ENCODE assay signal across 26 cellular contexts in the genomic region with DNA sequence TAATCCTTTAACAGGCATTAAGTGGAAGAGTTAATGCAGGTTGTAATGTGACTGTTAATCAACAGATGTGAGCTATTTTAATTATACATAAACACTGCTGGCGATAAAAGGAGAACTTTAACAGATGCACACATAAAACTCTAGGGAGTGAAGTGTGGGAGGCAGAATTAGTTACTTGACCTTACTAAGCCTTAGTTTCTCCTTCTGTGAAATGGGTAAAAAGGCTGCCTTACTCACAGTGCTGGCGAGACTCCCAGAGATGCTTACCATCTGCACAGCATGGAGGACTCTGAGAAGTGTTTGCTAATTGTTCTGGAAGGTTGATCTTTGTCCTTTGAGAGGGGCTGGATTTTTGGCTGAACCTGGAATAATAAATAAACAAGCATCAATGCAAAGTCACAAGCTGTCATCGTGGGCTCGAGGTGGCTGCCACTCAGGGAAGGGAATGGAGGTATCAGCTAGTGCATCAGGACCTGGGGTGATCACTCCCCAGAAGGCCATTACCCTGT. TPM values are rescaled to one million over a fixed set of nuclear protein-coding genes. Genes with fewer than 3 reads are reported as not detected.
A peak's percentile ranks its signal among the peaks of the same experiment; 100 is the strongest.
DNase-seq lines count a peak whose midpoint lies in the region; ATAC-seq and TF ChIP-seq lines count a peak whose summit lies in the region.
"Had no signal": no experiment of that assay in that cellular context is flagged by ENCODE, and none has a peak within 500 bp of the region (broad histone marks: within the 10 kb centered on the region; RNA-seq: fewer than 3 reads in every experiment).

No MANE protein-coding gene starts in this region.

- H3K36me3 ChIP-seq in BLaER1 (no peaks in the 10 kb centered on the region), DOHH2 (ENCODE audit: control insufficient read depth, low read length) (peaks cover 3% of the 10 kb centered on the region; the same call in 1 of the 2 replicates), OCI-LY1 (ENCODE audit: insufficient read depth, low read length) (peaks cover 31% of the 10 kb centered on the region), liver (ENCODE audit: control insufficient read depth in 4 of 4, insufficient read depth in 3 of 4, low read depth in 1 of 4, low read length in 3 of 4) (no peaks in the 10 kb centered on the region), GM23248 (ENCODE audit: low read depth) (no peaks in the 10 kb centered on the region)
- H3K36me3 ChIP-seq: left lung had no signal

- in situ Hi-C loops in ACHN (cut with HindIII; ENCODE audit: low pct_ligation_motif_present, low pct_unique_long_range_greater_than_20kb, low sequenced_read_pairs) = no loop called here
- in situ Hi-C loops in GM23248 (cut with MboI) = no loop called here

- no peak overlapping the region for H3K9ac ChIP-seq in BLaER1
- peak overlapping the region; percentile 21; the same call in 1 of the 2 replicates for H3K9ac ChIP-seq in OCI-LY1 (ENCODE audit: low read length)
- no peak overlapping the region for H3K9ac ChIP-seq in liver (ENCODE audit: low read depth in 1 of 2, low read length in 2 of 2)
- H3K9ac ChIP-seq in GM23248 = no peak overlapping the region

- TF ChIP-seq CTCF in DOHH2 (IDR thresholded peaks at IDR 0.05; ENCODE audit: low read depth, low read length, poor library complexity, severe bottlenecking) = no peak
- no peak for TF ChIP-seq CTCF in OCI-LY1 (IDR thresholded peaks at IDR 0.05; ENCODE audit: low read length)
- no peak for TF ChIP-seq CTCF in liver (IDR thresholded peaks at IDR 0.05; ENCODE audit: low read depth, low read length, missing input control)

- H3K4me1 ChIP-seq in BLaER1 (peaks cover 90% of the 10 kb centered on the region), DOHH2 (ENCODE audit: control insufficient read depth, low read length) (peaks cover 99% of the 10 kb centered on the region), OCI-LY1 (ENCODE audit: insufficient read depth, low read length, severe bottlenecking) (peaks cover 85% of the 10 kb centered on the region), liver (ENCODE audit: control insufficient read depth in 4 of 4, insufficient read depth in 4 of 4, low read length in 3 of 4) (peaks cover 0 to 8% (median 0%) of the 10 kb centered on the region in 4 donors), GM23248 (ENCODE audit: insufficient read depth) (no peaks in the 10 kb centered on the region)

- H3K4me3 ChIP-seq in BLaER1 (peak overlapping the region; percentile 4; the same call in 1 of the 2 replicates), DOHH2 (ENCODE audit: low read length) (peak overlapping the region; percentile 66), OCI-LY1 (ENCODE audit: low read depth, low read length, poor library complexity, severe bottlenecking) (no peak overlapping the region), liver (ENCODE audit: low read depth in 1 of 3, low read length in 3 of 3) (no peak overlapping the region), GM23248 (no peak overlapping the region)
- H3K4me3 ChIP-seq: dorsolateral prefrontal cortex, hepatocyte, left lung had no signal

- H3K79me2 ChIP-seq in DOHH2 (ENCODE audit: control insufficient read depth, low read length) (no peaks in the 10 kb centered on the region), OCI-LY1 (ENCODE audit: insufficient read depth, low read length) (no peaks in the 10 kb centered on the region), GM23248 (ENCODE audit: insufficient read depth) (no peaks in the 10 kb centered on the region)
- H3K79me2 ChIP-seq: hepatocyte had no signal

- peak overlapping the region; percentile 76 for H3K4me2 ChIP-seq in BLaER1
- peak overlapping the region; percentile 87 for H3K4me2 ChIP-seq in DOHH2 (ENCODE audit: low read length)
- H3K4me2 ChIP-seq in OCI-LY1 (ENCODE audit: low read length) = peak overlapping the region; percentile 59; the same call in 1 of the 2 replicates
- no peak overlapping the region for H3K4me2 ChIP-seq in GM23248 (ENCODE audit: unreplicated experiment)
- H3K4me2 ChIP-seq: hepatocyte had no signal

- H3K9me3 ChIP-seq in BLaER1 (peaks cover 12% of the 10 kb centered on the region), DOHH2 (ENCODE audit: control insufficient read depth, insufficient read depth, low read length) (no peaks in the 10 kb centered on the region), OCI-LY1 (ENCODE audit: low read length) (no peaks in the 10 kb centered on the region), liver (ENCODE audit: control insufficient read depth in 4 of 4, low read length in 3 of 4) (no peaks in the 10 kb centered on the region), GM23248 (ENCODE audit: low read depth) (no peaks in the 10 kb centered on the region)
- H3K9me3 ChIP-seq: left lung had no signal

- DNase-seq in ACHN (no peak), GM23248 (no peak), amniotic stem cell (lab: John Stamatoyannopoulos, UW) (no peak)
- DNase-seq: activated CD4-positive, alpha-beta T cell treated with anti-CD3 and anti-CD28 coated beads for 48 hours; activated naive CD4-positive, alpha-beta T cell treated with anti-CD3 and anti-CD28 coated beads for 36 hours; activated T-cell treated with anti-CD3 and anti-CD28 coated beads, Interleukin-2, amount 50 U/mL, for 72 hours; central memory CD4-positive, alpha-beta T cell; dorsolateral prefrontal cortex; left lung; midbrain; NCI-H1417 treated with DMSO at 0.1 percent for 48 hours; NCI-H526; PC-3; SHP77 treated with DMSO at 0.1 percent for 48 hours; T-helper 1 cell had no signal

- peaks cover 18% of the 10 kb centered on the region for H3F3A ChIP-seq in DOHH2 (ENCODE audit: control insufficient read depth, insufficient read depth)
- H3F3A ChIP-seq in OCI-LY1 (ENCODE audit: insufficient read depth, low read length) = no peaks in the 10 kb centered on the region
- no peaks in the 10 kb centered on the region for H3F3A ChIP-seq in GM23248 (ENCODE audit: insufficient read depth)

- H3K27me3 ChIP-seq in BLaER1 (no peaks in the 10 kb centered on the region), DOHH2 (ENCODE audit: control insufficient read depth, low read length) (no peaks in the 10 kb centered on the region), OCI-LY1 (ENCODE audit: insufficient read depth, low read length) (no peaks in the 10 kb centered on the region), liver (ENCODE audit: control insufficient read depth in 4 of 4, insufficient read depth in 4 of 4, low read length in 3 of 4) (no peaks in the 10 kb centered on the region), GM23248 (replicated peaks; ENCODE audit: insufficient read depth) (peaks cover 8% of the 10 kb centered on the region; the same call in 1 of the 2 replicates)
- H3K27me3 ChIP-seq: hepatocyte, left lung had no signal

- peak overlapping the region; percentile 77; the same call in 1 of the 2 replicates for H3K27ac ChIP-seq in BLaER1
- peak overlapping the region; percentile 92 for H3K27ac ChIP-seq in DOHH2 (ENCODE audit: low read depth, low read length)
- peak overlapping the region; percentile 97 for H3K27ac ChIP-seq in OCI-LY1 (ENCODE audit: low read depth, low read length, poor library complexity, severe bottlenecking)
- no peak overlapping the region for H3K27ac ChIP-seq in liver (ENCODE audit: low read depth in 1 of 2, low read length in 2 of 2)
- no peak overlapping the region for H3K27ac ChIP-seq in GM23248
- H3K27ac ChIP-seq: dorsolateral prefrontal cortex, hepatocyte had no signal

- H3K9me2 ChIP-seq in DOHH2 (replicated peaks; ENCODE audit: control insufficient read depth, low read length) (no peaks in the 10 kb centered on the region), OCI-LY1 (ENCODE audit: low read depth, low read length) (no peaks in the 10 kb centered on the region), GM23248 (ENCODE audit: insufficient read depth) (no peaks in the 10 kb centered on the region)

- H2AFZ ChIP-seq in OCI-LY1 (ENCODE audit: low read length) = no peak overlapping the region
- H2AFZ ChIP-seq in GM23248 = no peak overlapping the region
- H2AFZ ChIP-seq: hepatocyte had no signal

- no peak for ATAC-seq in esophagus mucosa
- ATAC-seq: activated T-cell treated with anti-CD3 and anti-CD28 coated beads, Interleukin-2, amount 50 U/mL, for 72 hours; left lung; PC-3; sciatic nerve had no signal

- TF ChIP-seq RAD21 in liver (IDR thresholded peaks at IDR 0.05) = peak in 1 of 2 donors; percentile 17

- 58% methylated on average over 4 of the region's 4 CpGs for WGBS in liver
- WGBS in GM23248 (ENCODE audit: low coverage in 1 of 2, low lambda C conversion rate in 2 of 2, missing lambda C conversion rate in 2 of 2), 2 experiments = 40 to 47% methylated on average over 4 of the region's 4 CpGs

- no peaks in the 10 kb centered on the region for H4K20me1 ChIP-seq in BLaER1
- H4K20me1 ChIP-seq in DOHH2 (ENCODE audit: control insufficient read depth, insufficient read depth, low read depth, low read length) = no peaks in the 10 kb centered on the region
- no peaks in the 10 kb centered on the region for H4K20me1 ChIP-seq in OCI-LY1 (ENCODE audit: insufficient read depth, low read length)
- no peaks in the 10 kb centered on the region for H4K20me1 ChIP-seq in GM23248 (ENCODE audit: insufficient read depth)

TF ChIP-seq in liver, 16 proteins besides CTCF, POLR2A, EP300 and RAD21:
- TF ChIP-seq, protein P1, sequence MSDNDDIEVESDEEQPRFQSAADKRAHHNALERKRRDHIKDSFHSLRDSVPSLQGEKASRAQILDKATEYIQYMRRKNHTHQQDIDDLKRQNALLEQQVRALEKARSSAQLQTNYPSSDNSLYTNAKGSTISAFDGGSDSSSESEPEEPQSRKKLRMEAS (IDR thresholded peaks at IDR 0.05) = no peak
- TF ChIP-seq HNF4A (conservative IDR thresholded peaks at IDR 0.05) = peak; percentile 19 to 53

RNA-seq across cellular contexts. Expression of a gene that starts 58.6 kb away (rescaled TPM):
- total RNA-seq in liver (10 to 100 TPM; 21.1 to 27.2 TPM), esophagus mucosa (1.8 TPM)
- polyA plus RNA-seq in liver (10 to 100 TPM in 1 of 2 donors, 1 to 10 TPM in 1; 3.2 to 12.8 TPM), GM23248 (2016; fragmentation: Nextera tagmentation; extraction: Ambion mirVana) (not detected in 2 replicates)
- not detected in 2 replicates for total RNA-seq in GM23248 (2014; rRNA removed; shearing (Covaris generic))
- total RNA-seq: activated naive CD4-positive, alpha-beta T cell treated with anti-CD3 and anti-CD28 coated beads for 36 hours; astrocyte; fibroblast of villous mesenchyme; M059J; PC-3 had no signal
- polyA plus RNA-seq: AG04450, hepatocyte had no signal

Comparison
In these comparisons a context has a peak if more than half of its experiments do, and no peak if none do; other contexts are left out.
1. H3K27ac ChIP-seq: peak in BLaER1 (single experiment), DOHH2 (single experiment) and OCI-LY1 (single experiment); none in liver (0 of 2) and GM23248 (single experiment).
2. H3K4me3 ChIP-seq: peak in BLaER1 (single experiment) and DOHH2 (single experiment); none in OCI-LY1 (single experiment), liver (0 of 3) and GM23248 (single experiment).